ENCODE assay signal across 1 cellular context in the genomic region with DNA sequence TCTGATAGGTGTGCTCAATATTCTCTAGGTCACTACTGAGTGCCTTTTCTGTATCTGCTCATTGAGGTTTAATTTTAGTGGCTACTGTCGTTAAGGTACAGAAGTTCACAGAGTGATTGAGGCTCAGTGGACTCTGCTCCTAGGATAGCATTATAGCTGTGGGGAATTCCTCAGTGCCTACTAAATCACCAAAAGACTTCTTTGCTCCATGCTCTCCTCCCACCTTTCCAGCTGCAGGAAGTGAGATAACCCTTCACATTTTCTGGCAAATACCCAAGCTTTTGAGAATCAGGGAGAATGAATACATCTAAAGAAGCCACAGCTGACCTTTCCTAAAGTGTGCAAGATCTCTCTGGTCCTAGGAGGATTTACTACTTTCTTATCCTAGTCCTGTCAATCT.
TF ChIP-seq lines count a peak whose summit lies in the region.

No MANE protein-coding gene starts in this region.

TF ChIP-seq in SK-N-SH treated with all-trans-retinoic acid at 6 μM for 48 hours, 23 proteins besides CTCF, POLR2A, EP300 and RAD21 (continued from another document):
- TF ChIP-seq CREB5 (CRISPR knock-in tag; IDR thresholded peaks at IDR 0.05; ENCODE audit: low read depth): no peak
- TF ChIP-seq ZFP3 (CRISPR knock-in tag; IDR thresholded peaks at IDR 0.05): no peak
- TF ChIP-seq ZFP30 (CRISPR knock-in tag; IDR thresholded peaks at IDR 0.05): no peak
- TF ChIP-seq PPARA (CRISPR knock-in tag; IDR thresholded peaks at IDR 0.05; ENCODE audit: borderline replicate concordance): no peak
